In genomic region chr1:230577537-230577936, GRCh38 we compare ENCODE assay signal across 24 cellular contexts.
"Had no signal": no experiment of that assay in that cellular context is flagged by ENCODE, and none has a peak within 500 bp of the region (broad histone marks: within the 10 kb centered on the region; RNA-seq: fewer than 3 reads in every experiment).

No MANE protein-coding gene starts in this region.

- H3K36me3 ChIP-seq: colonic mucosa, esophagus muscularis mucosa, esophagus squamous epithelium, gastrocnemius medialis, gastroesophageal sphincter, heart left ventricle, heart right ventricle had no signal

- H3K27ac ChIP-seq: coronary artery, dorsolateral prefrontal cortex, epithelial cell of prostate, esophagus muscularis mucosa, esophagus squamous epithelium, foreskin keratinocyte, gastrocnemius medialis, gastroesophageal sphincter, heart left ventricle, heart right ventricle had no signal

- H3K27me3 ChIP-seq: colonic mucosa, dorsolateral prefrontal cortex had no signal

- ATAC-seq: effector memory CD8-positive, alpha-beta T cell; esophagus mucosa; foreskin keratinocyte; gastrocnemius medialis; gastroesophageal sphincter; heart left ventricle; heart right ventricle had no signal

- H3K4me3 ChIP-seq: colonic mucosa, coronary artery, dorsolateral prefrontal cortex, esophagus muscularis mucosa, esophagus squamous epithelium, gastrocnemius medialis, gastroesophageal sphincter, heart left ventricle, heart right ventricle had no signal

- H3K4me1 ChIP-seq: esophagus muscularis mucosa, gastrocnemius medialis, gastroesophageal sphincter had no signal

- DNase-seq: colonic mucosa; cortex of kidney; dermis blood vessel endothelial cell; dorsolateral prefrontal cortex; effector CD4-positive, alpha-beta T cell; effector CD8-positive, alpha-beta T cell; effector memory CD4-positive, alpha-beta T cell; effector memory CD8-positive, alpha-beta T cell; endodermal cell; erythroblast; esophagus squamous epithelium; foreskin fibroblast; foreskin keratinocyte; foreskin melanocyte; gastrocnemius medialis; glutamatergic neuron; head of caudate nucleus; heart left ventricle; heart right ventricle had no signal

- H3K9me3 ChIP-seq: colonic mucosa, esophagus squamous epithelium, gastrocnemius medialis, heart right ventricle had no signal
